1 cellular context compared by ENCODE assay signal in genomic region chr2:9773905-9774239, GRCh38.
TF ChIP-seq lines count a peak whose summit lies in the region.

No MANE protein-coding gene starts in this region.

TF ChIP-seq in GM23338, 12 proteins besides CTCF, POLR2A, EP300 and RAD21 (continued from another document):
- TF ChIP-seq REST (IDR thresholded peaks at IDR 0.05; ENCODE audit: unreplicated experiment): no peak
- TF ChIP-seq JUNB (IDR thresholded peaks at IDR 0.05; ENCODE audit: unreplicated experiment): no peak
- TF ChIP-seq EZH2phosphoT487 (IDR thresholded peaks at IDR 0.05; ENCODE audit: unreplicated experiment): no peak
- no peak for TF ChIP-seq ZNF114 (CRISPR knock-in tag; IDR thresholded peaks at IDR 0.05)
- TF ChIP-seq POLR2AphosphoS5 (IDR thresholded peaks at IDR 0.05; ENCODE audit: low read depth): no peak
TF ChIP-seq in GM23338: peak in this region for 0.
